In genomic region chr19:38669532-38669931, GRCh38 we compare ENCODE assay signal across 8 cellular contexts. TPM values are rescaled to one million over a fixed set of nuclear protein-coding genes. Genes with fewer than 3 reads are reported as not detected.
DNase-seq lines count a peak whose midpoint lies in the region; ATAC-seq, FAIRE-seq and TF ChIP-seq lines count a peak whose summit lies in the region.

No MANE protein-coding gene starts in this region.

- no peaks in the 10 kb centered on the region for H3K27me3 Mint-ChIP-seq in activated CD4-positive, alpha-beta T cell treated with anti-CD3 and anti-CD28 coated beads, Interleukin-2, amount 10 ng/mL, durations not matched to agents 7 days and 5 days
- peaks cover 2% of the 10 kb centered on the region for H3K27me3 Mint-ChIP-seq in activated CD8-positive, alpha-beta T cell treated with anti-CD3 and anti-CD28 coated beads for 36 hours

- no peak for TF ChIP-seq CTCF in activated CD8-positive, alpha-beta T cell treated with anti-CD3 and anti-CD28 coated beads for 36 hours (IDR thresholded peaks at IDR 0.05)

- no peaks in the 10 kb centered on the region for H3K36me3 ChIP-seq in stomach smooth muscle (ENCODE audit: control insufficient read depth in 2 of 2, insufficient read depth in 2 of 2, low read length in 2 of 2)

- peak overlapping the region in 1 of 2 donors; percentile 29 for H3K9ac ChIP-seq in stomach smooth muscle (ENCODE audit: low read length in 2 of 2)

- ATAC-seq in activated CD8-positive, alpha-beta T cell treated with anti-CD3 and anti-CD28 coated beads for 36 hours, result no peak
- ATAC-seq in HG02840 (IDR thresholded peaks at IDR 0.05; ENCODE audit: low FRiP score, unreplicated experiment), result no peak
- no peak for ATAC-seq in HG03460 (IDR thresholded peaks at IDR 0.05; ENCODE audit: unreplicated experiment)

- peak overlapping the region; percentile 81 for H3K27ac Mint-ChIP-seq in activated CD4-positive, alpha-beta T cell treated with anti-CD3 and anti-CD28 coated beads, Interleukin-2, amount 10 ng/mL, durations not matched to agents 7 days and 5 days
- H3K27ac Mint-ChIP-seq in activated CD8-positive, alpha-beta T cell treated with anti-CD3 and anti-CD28 coated beads for 36 hours, result peak overlapping the region; percentile 56

- H3K9me3 Mint-ChIP-seq in activated CD4-positive, alpha-beta T cell treated with anti-CD3 and anti-CD28 coated beads, Interleukin-2, amount 10 ng/mL, durations not matched to agents 7 days and 5 days, result no peaks in the 10 kb centered on the region
- no peaks in the 10 kb centered on the region for H3K9me3 Mint-ChIP-seq in activated CD8-positive, alpha-beta T cell treated with anti-CD3 and anti-CD28 coated beads for 36 hours

- no peaks in the 10 kb centered on the region for H3K27me3 ChIP-seq in layer of hippocampus (ENCODE audit: control insufficient read depth, insufficient read depth, low read length)
- H3K27me3 ChIP-seq in stomach smooth muscle (ENCODE audit: control insufficient read depth in 1 of 2, insufficient read depth in 2 of 2, low read length in 2 of 2), result no peaks in the 10 kb centered on the region

- peak overlapping the region; percentile 54 for H3K4me3 Mint-ChIP-seq in activated CD4-positive, alpha-beta T cell treated with anti-CD3 and anti-CD28 coated beads, Interleukin-2, amount 10 ng/mL, durations not matched to agents 7 days and 5 days
- H3K4me3 Mint-ChIP-seq in activated CD8-positive, alpha-beta T cell treated with anti-CD3 and anti-CD28 coated beads for 36 hours, result no peak overlapping the region

- H3K36me3 Mint-ChIP-seq in activated CD4-positive, alpha-beta T cell treated with anti-CD3 and anti-CD28 coated beads, Interleukin-2, amount 10 ng/mL, durations not matched to agents 7 days and 5 days (ENCODE audit: low read depth), result peaks cover 39% of the 10 kb centered on the region
- peaks cover 13% of the 10 kb centered on the region for H3K36me3 Mint-ChIP-seq in activated CD8-positive, alpha-beta T cell treated with anti-CD3 and anti-CD28 coated beads for 36 hours (ENCODE audit: low read depth)

- H3K9me3 ChIP-seq in stomach smooth muscle (ENCODE audit: control insufficient read depth in 2 of 2, low read length in 2 of 2), result no peaks in the 10 kb centered on the region

- intact Hi-C loops in activated CD8-positive, alpha-beta T cell treated with anti-CD3 and anti-CD28 coated beads for 36 hours (cut with micrococcal nuclease), result no loop called here

- peaks cover 77% of the 10 kb centered on the region for H3K4me1 Mint-ChIP-seq in activated CD4-positive, alpha-beta T cell treated with anti-CD3 and anti-CD28 coated beads, Interleukin-2, amount 10 ng/mL, durations not matched to agents 7 days and 5 days
- peaks cover 60% of the 10 kb centered on the region for H3K4me1 Mint-ChIP-seq in activated CD8-positive, alpha-beta T cell treated with anti-CD3 and anti-CD28 coated beads for 36 hours (ENCODE audit: low read depth)

- CTCF ChIA-PET in activated CD4-positive, alpha-beta T cell treated with anti-CD3 and anti-CD28 coated beads, Interleukin-2, amount 10 ng/mL, durations not matched to agents 7 days and 5 days (lab: Charles Lee), result interaction anchor here (1.0 to 2.4 kb wide), 8 partner anchors 8 to 100 kb away, joined by 3 to 8 read pairs (median 5); no protein-coding TSS in a partner anchor
- CTCF ChIA-PET in activated CD8-positive, alpha-beta T cell treated with anti-CD3 and anti-CD28 coated beads for 36 hours (lab: Charles Lee), result interaction anchor here (1.4 to 2.4 kb wide), 3 partner anchors 11 to 33 kb away, joined by 4 to 6 read pairs (median 5); no protein-coding TSS in a partner anchor

- peak overlapping the region in 1 of 2 donors; percentile 8 for H3K4me3 ChIP-seq in stomach smooth muscle (ENCODE audit: low read length in 2 of 2)

- H3K27ac ChIP-seq in layer of hippocampus (ENCODE audit: low read depth, low read length) (peak overlapping the region; percentile 0), stomach smooth muscle (ENCODE audit: low read length) (peak overlapping the region; percentile 89)

- peaks cover 80% of the 10 kb centered on the region for H3K4me1 ChIP-seq in stomach smooth muscle (ENCODE audit: control insufficient read depth, insufficient read depth, low read length)

- POLR2A ChIA-PET in activated CD4-positive, alpha-beta T cell treated with anti-CD3 and anti-CD28 coated beads, Interleukin-2, amount 10 ng/mL, durations not matched to agents 7 days and 5 days (lab: Charles Lee), result no interaction called here
- POLR2A ChIA-PET in activated CD8-positive, alpha-beta T cell treated with anti-CD3 and anti-CD28 coated beads for 36 hours (lab: Charles Lee), result interaction anchor here (0.9 to 1.5 kb wide), 3 partner anchors 17 to 209 kb away, joined by 3 to 5 read pairs (median 4); partner anchors contain the start of genes ACTN4 and RINL

- peak; percentile 62 for DNase-seq in activated CD4-positive, alpha-beta T cell treated with anti-CD3 and anti-CD28 coated beads, Interleukin-2, amount 10 ng/mL, durations not matched to agents 7 days and 5 days
- no peak for DNase-seq in activated CD4-positive, alpha-beta T cell treated with anti-CD3 and anti-CD28 coated beads, Interleukin-2, amount 50 U/mL, for 4 hours
- DNase-seq in activated CD8-positive, alpha-beta T cell treated with anti-CD3 and anti-CD28 coated beads for 36 hours, result peak; percentile 48
- no peak for DNase-seq in urothelium cell line (ENCODE audit: low spot score)

- no peak for FAIRE-seq in urothelium cell line (lab: Jason Lieb, UNC)

RNA-seq across cellular contexts. Expression of gene ACTN4, which starts 22.1 kb away (rescaled TPM):
- total RNA-seq in activated CD4-positive, alpha-beta T cell treated with anti-CD3 and anti-CD28 coated beads, Interleukin-2, amount 10 ng/mL, durations not matched to agents 7 days and 5 days, result 100 to 1,000 TPM; 337 to 354 TPM
- total RNA-seq in activated CD8-positive, alpha-beta T cell treated with anti-CD3 and anti-CD28 coated beads for 36 hours, result 100 to 1,000 TPM; 183 to 189 TPM

RNA-seq across cellular contexts. Expression of gene EIF3K, which starts 50.5 kb away (rescaled TPM):
- total RNA-seq in activated CD4-positive, alpha-beta T cell treated with anti-CD3 and anti-CD28 coated beads, Interleukin-2, amount 10 ng/mL, durations not matched to agents 7 days and 5 days, result 100 to 1,000 TPM; 309 to 318 TPM
- 100 to 1,000 TPM; 306 to 308 TPM for total RNA-seq in activated CD8-positive, alpha-beta T cell treated with anti-CD3 and anti-CD28 coated beads for 36 hours

RNA-seq across cellular contexts. Expression of gene MAP4K1, which starts 51.8 kb away (rescaled TPM):
- total RNA-seq in activated CD4-positive, alpha-beta T cell treated with anti-CD3 and anti-CD28 coated beads, Interleukin-2, amount 10 ng/mL, durations not matched to agents 7 days and 5 days, result 100 to 1,000 TPM; 282 to 313 TPM
- total RNA-seq in activated CD8-positive, alpha-beta T cell treated with anti-CD3 and anti-CD28 coated beads for 36 hours, result 100 to 1,000 TPM; 166 to 174 TPM

Comparison
In these comparisons a context has a peak if more than half of its experiments do, and no peak if none do; other contexts are left out.
1. DNase-seq: peak in activated CD4-positive, alpha-beta T cell treated with anti-CD3 and anti-CD28 coated beads, Interleukin-2, amount 10 ng/mL, durations not matched to agents 7 days and 5 days (single experiment) and activated CD8-positive, alpha-beta T cell treated with anti-CD3 and anti-CD28 coated beads for 36 hours (single experiment); none in activated CD4-positive, alpha-beta T cell treated with anti-CD3 and anti-CD28 coated beads, Interleukin-2, amount 50 U/mL, for 4 hours (0 of 2) and urothelium cell line (single experiment).